8 cellular contexts compared by ENCODE assay signal in genomic region chr20:58906894-58907293, GRCh38. TPM values are rescaled to one million over a fixed set of nuclear protein-coding genes. Genes with fewer than 3 reads are reported as not detected.
DNase-seq lines count a peak whose midpoint lies in the region; ATAC-seq and TF ChIP-seq lines count a peak whose summit lies in the region.

No MANE protein-coding gene starts in this region.

- no peaks in the 10 kb centered on the region for H3K9me3 ChIP-seq in MM.1S (replicated peaks; ENCODE audit: insufficient read depth, low read length)

- peak overlapping the region; percentile 50 for H3K27ac Mint-ChIP-seq in MCF 10A (ENCODE audit: low read depth, unreplicated experiment)
- peak overlapping the region; percentile 95 to 99 (median 97) for H3K27ac Mint-ChIP-seq in naive B cell

- CTCF ChIA-PET in MCF 10A (lab: Yijun Ruan, JAX): interaction anchor here (0.7 to 1.6 kb wide), 3 partner anchors 37 to 929 kb away, joined by 3 read pairs; no protein-coding TSS in a partner anchor

- H3K9me3 Mint-ChIP-seq in MCF 10A (ENCODE audit: unreplicated experiment): no peaks in the 10 kb centered on the region
- peaks cover 0 to 4% (median 0%) of the 10 kb centered on the region in 7 donors for H3K9me3 Mint-ChIP-seq in naive B cell

- H2AFZ ChIP-seq in MM.1S (ENCODE audit: low read length): no peak overlapping the region

- no peak for ATAC-seq in naive B cell (ENCODE audit: low read depth in 2 of 2)

- no TSS peak for BruUV-seq in MCF 10A (replicated peaks; lab: Mats Ljungman, UMichigan)

- peaks cover 77% of the 10 kb centered on the region for H3K4me1 ChIP-seq in MM.1S (ENCODE audit: low read length)

- H3K27ac ChIP-seq in C4-2B (peak overlapping the region; percentile 80), MM.1S (ENCODE audit: low read length) (peak overlapping the region; percentile 98)

- DNase-seq in MM.1S: peak; percentile 70
- peak; percentile 89 for DNase-seq in MCF 10A (ENCODE audit: unreplicated experiment)
- DNase-seq in naive B cell: no peak
- no peak for DNase-seq in COLO668 (lab: John Stamatoyannopoulos, UW; ENCODE audit: unreplicated experiment)
- DNase-seq in SW 1271 (lab: John Stamatoyannopoulos, UW): no peak
- DNase-seq in DMS53 treated with DMSO at 0.1 percent for 48 hours (lab: John Stamatoyannopoulos, UW; ENCODE audit: unreplicated experiment): no peak
- DNase-seq in posterior cingulate gyrus: no peak

- TF ChIP-seq CTCF in C4-2B (conservative IDR thresholded peaks at IDR 0.05) (no peak), MM.1S (IDR thresholded peaks at IDR 0.05; ENCODE audit: low read length) (no peak), MCF 10A (IDR thresholded peaks at IDR 0.05; ENCODE audit: unreplicated experiment) (no peak)

- no peaks in the 10 kb centered on the region for H4K20me1 ChIP-seq in MM.1S (ENCODE audit: insufficient read depth, low read length)

- H3K4me3 Mint-ChIP-seq in MCF 10A (ENCODE audit: unreplicated experiment): no peak overlapping the region
- peak overlapping the region; percentile 76 to 98 (median 91) for H3K4me3 Mint-ChIP-seq in naive B cell

- H3K36me3 Mint-ChIP-seq in MCF 10A (ENCODE audit: insufficient read depth, unreplicated experiment) (peaks cover 93% of the 10 kb centered on the region), naive B cell (peaks cover 26 to 55% of the 10 kb centered on the region in 2 donors)

- no peaks in the 10 kb centered on the region for H3K9me2 ChIP-seq in MM.1S (replicated peaks; ENCODE audit: insufficient read depth, low read length)

- H3K79me2 ChIP-seq in MM.1S (ENCODE audit: low read length): peaks cover 56% of the 10 kb centered on the region

- H3K4me3 ChIP-seq in MM.1S (ENCODE audit: low read length): peak overlapping the region; percentile 46

- intact Hi-C loops in MCF 10A (cut with micrococcal nuclease): no loop called here
- intact Hi-C loops in posterior cingulate gyrus (cut with DNase I): loop anchor here (2.0 kb wide), 1 partner anchor 74 kb away; the partner anchor contains the start of gene NELFCD

- H3K27me3 Mint-ChIP-seq in MCF 10A (ENCODE audit: insufficient read depth, unreplicated experiment) (no peaks in the 10 kb centered on the region), naive B cell (no peaks in the 10 kb centered on the region)

- H3K27me3 ChIP-seq in MM.1S (replicated peaks; ENCODE audit: insufficient read depth, low read length): no peaks in the 10 kb centered on the region

- peaks cover 82% of the 10 kb centered on the region for H3F3A ChIP-seq in MM.1S (ENCODE audit: insufficient read depth, low read length)

- H3K4me1 Mint-ChIP-seq in MCF 10A (ENCODE audit: insufficient read depth, unreplicated experiment) (peaks cover 17% of the 10 kb centered on the region), naive B cell (peaks cover 45 to 70% (median 47%) of the 10 kb centered on the region in 3 donors)

- H3K4me2 ChIP-seq in MM.1S (ENCODE audit: low read depth, low read length): peak overlapping the region; percentile 92

- peak overlapping the region; percentile 77 for H3K9ac ChIP-seq in MM.1S (ENCODE audit: low read length)

- POLR2A ChIA-PET in MCF 10A (lab: Yijun Ruan, JAX): interaction anchor here (0.8 to 2.3 kb wide), 9 partner anchors 12 to 135 kb away, joined by 3 to 15 read pairs (median 7); partner anchors contain the start of genes ATP5F1E, NELFCD and PRELID3B

- peaks cover 34% of the 10 kb centered on the region for H3K36me3 ChIP-seq in MM.1S (replicated peaks; ENCODE audit: insufficient read depth, low read length)

RNA-seq across cellular contexts. Expression of gene GNAS, which starts 54.4 kb away (rescaled TPM):
- total RNA-seq in MCF 10A (2022): 629 and 715 TPM in 2 replicates
- polyA plus RNA-seq in naive B cell (ENCODE audit: low read depth in 6 of 6): 100 to 1,000 TPM; 133 to 298 (median 194) TPM

RNA-seq across cellular contexts. Expression of gene GNAS-AS1, which starts 56.2 kb away (rescaled TPM):
- 1.6 and 2.2 TPM in 2 replicates for total RNA-seq in MCF 10A (2022)
- polyA plus RNA-seq in naive B cell (ENCODE audit: low read depth in 6 of 6): under 1 TPM in 1 of 6 donors, not detected in 5; 0.35 TPM

Comparison
In these comparisons a context has a peak if more than half of its experiments do, and no peak if none do; other contexts are left out.
1. DNase-seq: peak in MM.1S (single experiment) and MCF 10A (single experiment); none in naive B cell (single experiment), COLO668 (single experiment), SW 1271 (0 of 2), DMS53 treated with DMSO at 0.1 percent for 48 hours (single experiment) and posterior cingulate gyrus (0 of 10).